Comparison of ENCODE assay signal across 8 cellular contexts in genomic region chr12:53299454-53300180, GRCh38. TPM values are rescaled to one million over a fixed set of nuclear protein-coding genes. Genes with fewer than 3 reads are reported as not detected.
DNase-seq lines count a peak whose midpoint lies in the region; ATAC-seq, FAIRE-seq and TF ChIP-seq lines count a peak whose summit lies in the region.

MYG1 (plus strand) TSS chr12:53299695; CDS start chr12:53299738, 43 bp downstream.

- H3K4me1 ChIP-seq in A549, result peaks cover 52% of the 10 kb centered on the region
- peaks cover 0 to 9% of the 10 kb centered on the region in 2 donors for H3K4me1 ChIP-seq in breast epithelium
- peaks cover 2 to 10% of the 10 kb centered on the region in 2 donors for H3K4me1 ChIP-seq in small intestine (ENCODE audit: control insufficient read depth in 2 of 2, insufficient read depth in 1 of 2, low read depth in 1 of 2, low read length in 1 of 2)

- H3K4me3 ChIP-seq in A549 (peak within 1 kb of the TSS; percentile 90), breast epithelium (peak within 1 kb of the TSS; percentile 58 to 88 (median 68)), small intestine (ENCODE audit: low read depth in 1 of 2, low read length in 2 of 2) (peak within 1 kb of the TSS; percentile 55 to 77)

- TF ChIP-seq EP300 in A549 (IDR thresholded peaks at IDR 0.05), result no peak

- TF ChIP-seq RAD21 in A549 (conservative IDR thresholded peaks at IDR 0.05 in 1 of 2, IDR thresholded peaks at IDR 0.05 in 1 of 2), result no peak

- TF ChIP-seq CTCF in A549 (IDR thresholded peaks at IDR 0.05) (no peak), VCaP (conservative IDR thresholded peaks at IDR 0.05) (no peak; the same call in 1 of the 2 replicates), breast epithelium (IDR thresholded peaks at IDR 0.05) (peak in 1 of 3 donors; percentile 31)

- FAIRE-seq in A549 (lab: Jason Lieb, UNC), result no peak
- FAIRE-seq in small intestine (lab: Jason Lieb, UNC), result no peak

- H3K27ac ChIP-seq in A549 (peak within 1 kb of the TSS; percentile 85 to 92), VCaP (peak within 1 kb of the TSS; percentile 86), breast epithelium (peak within 1 kb of the TSS; percentile 67 to 89), small intestine (ENCODE audit: low read depth in 1 of 2, low read length in 1 of 2) (peak within 1 kb of the TSS; percentile 34 to 47)

- intact Hi-C loops in breast epithelium (cut with DNase I; ENCODE audit: low total_unique reads), result no loop called here

- H3K36me3 ChIP-seq in breast epithelium, result no peaks in the 10 kb centered on the region
- peaks cover 0 to 2% of the 10 kb centered on the region in 2 donors for H3K36me3 ChIP-seq in small intestine (ENCODE audit: control insufficient read depth in 2 of 2, insufficient read depth in 2 of 2, low read length in 2 of 2)

- WGBS in A549 (ENCODE audit: missing lambda C conversion rate), result under 1% methylated on average over 34 of the region's 51 CpGs
- 0 to 1% (median 1%) methylated on average over 45 to 51 of the region's 51 CpGs for WGBS in small intestine, 3 donors

- H3K9me3 ChIP-seq in A549 (no peaks in the 10 kb centered on the region), breast epithelium (no peaks in the 10 kb centered on the region), small intestine (ENCODE audit: control insufficient read depth, low read depth) (no peaks in the 10 kb centered on the region)

- DNase-seq in A549 (ENCODE audit: low read depth in 1 of 2, low spot score in 1 of 2) (peak; percentile 85 to 95), NCI-H2171 treated with DMSO at 0.1 percent for 48 hours (lab: John Stamatoyannopoulos, UW) (peak; percentile 86), breast epithelium (ENCODE audit: low spot score in 2 of 2) (peak; percentile 67 to 78), iPS-NIHi11 (ENCODE audit: low spot score) (peak; percentile 93), small intestine (peak; percentile 95)

- H3K4me2 ChIP-seq in A549, result peak within 1 kb of the TSS; percentile 98

- POLR2A ChIA-PET in A549 (lab: Yijun Ruan, JAX), result interaction anchor here (0.7 to 1.9 kb wide), 11 partner anchors 9 to 221 kb away, joined by 3 to 18 read pairs (median 4); partner anchors contain the start of genes AAAS, CSAD, SPRYD3 and TARBP2

- peak; percentile 69 for TF ChIP-seq POLR2A in A549 (IDR thresholded peaks at IDR 0.05; ENCODE audit: low read length)
- no peak for TF ChIP-seq POLR2A in breast epithelium (IDR thresholded peaks at IDR 0.05)

- peak; percentile 90 to 91 for ATAC-seq in A549
- ATAC-seq in GM18520 (IDR thresholded peaks at IDR 0.05; ENCODE audit: unreplicated experiment), result peak; percentile 57
- ATAC-seq in HG03095 (IDR thresholded peaks at IDR 0.05; ENCODE audit: unreplicated experiment), result peak; percentile 67

- CTCF ChIA-PET in A549 (lab: Yijun Ruan, JAX), result interaction anchor here (0.6 to 28.2 kb wide), 6 partner anchors 10 to 122 kb away, joined by 3 to 1046 read pairs (median 24); partner anchors contain the start of genes AAAS and ITGB7

- H3K27me3 ChIP-seq in breast epithelium, result no peaks in the 10 kb centered on the region
- no peaks in the 10 kb centered on the region for H3K27me3 ChIP-seq in small intestine (ENCODE audit: control insufficient read depth in 2 of 2, insufficient read depth in 2 of 2, low read length in 2 of 2)

TF ChIP-seq in A549, 52 proteins besides CTCF, POLR2A, EP300 and RAD21 (continues in another document):
- TF ChIP-seq HMGXB4 (CRISPR knock-in tag; IDR thresholded peaks at IDR 0.05; ENCODE audit: borderline replicate concordance), result 0 out of 2 replicates have a peak, but pooled peaks have one; percentile 29
- peak; percentile 89 for TF ChIP-seq MAX (IDR thresholded peaks at IDR 0.05)
- 0 out of 2 replicates have a peak, but pooled peaks have one; percentile 20 for TF ChIP-seq ATOH8 (CRISPR knock-in tag; IDR thresholded peaks at IDR 0.05; ENCODE audit: low read depth)
- peak; percentile 51; the same call in 1 of the 2 replicates for TF ChIP-seq RFX5 (IDR thresholded peaks at IDR 0.05)
- TF ChIP-seq REST (IDR thresholded peaks at IDR 0.05), result no peak
- no peak for TF ChIP-seq CBX2 (IDR thresholded peaks at IDR 0.05; ENCODE audit: borderline replicate concordance, low read depth)
- TF ChIP-seq ZSCAN20 (CRISPR knock-in tag; IDR thresholded peaks at IDR 0.05), result no peak
- TF ChIP-seq KDM5A (IDR thresholded peaks at IDR 0.05), result peak; percentile 57; the same call in 1 of the 2 replicates
- TF ChIP-seq BCL3 (IDR thresholded peaks at IDR 0.05), result peak; percentile 90
- peak; percentile 16; the same call in 1 of the 2 replicates for TF ChIP-seq SREBF2 (IDR thresholded peaks at IDR 0.05)
- no peak for TF ChIP-seq RCOR1 (IDR thresholded peaks at IDR 0.05; ENCODE audit: low read depth, low read length)
- peak; percentile 79; the same call in 1 of the 2 replicates for TF ChIP-seq MYC (IDR thresholded peaks at IDR 0.05; ENCODE audit: borderline replicate concordance, low read length)
- no peak for TF ChIP-seq CHD4 (IDR thresholded peaks at IDR 0.05; ENCODE audit: borderline replicate concordance)
- TF ChIP-seq CHD2 (IDR thresholded peaks at IDR 0.05; ENCODE audit: low read length, partially characterized antibody), result no peak
- peak; percentile 58; the same call in 1 of the 2 replicates for TF ChIP-seq GATA3 (IDR thresholded peaks at IDR 0.05; ENCODE audit: borderline replicate concordance)
- TF ChIP-seq ZFP36 (IDR thresholded peaks at IDR 0.05; ENCODE audit: borderline replicate concordance, partially characterized antibody), result peak; percentile 9
- peak; percentile 75; the same call in 1 of the 2 replicates for TF ChIP-seq POLR2AphosphoS2 (conservative IDR thresholded peaks at IDR 0.05; ENCODE audit: low read length)

RNA-seq across cellular contexts. Expression of gene MYG1, which starts in this region (rescaled TPM):
- 75.2 and 80.9 TPM in 2 replicates for polyA plus RNA-seq in A549 (2011; rRNA removed)
- polyA plus RNA-seq in A549 (2012; cell fraction: cytosol; rRNA removed), result 119 and 127 TPM in 2 replicates
- 112 and 120 TPM in 2 replicates for polyA plus RNA-seq in A549 (2012; cell fraction: nucleus; rRNA removed)
- 55.9 to 60.9 TPM (median 58.9 TPM) in 3 replicates for polyA plus RNA-seq in A549 (2017; fragmentation: RNase III; extraction: RNeasy Plus Mini Kit Qiagen cat#74134 plus additional on column Dnase treatment)
- polyA minus RNA-seq in A549 (2011; rRNA and poly(A)+ RNA removed), result 70.3 and 92.5 TPM in 2 replicates
- total RNA-seq in breast epithelium, result 10 to 100 TPM; 35.7 to 63.8 (median 39.1) TPM
- polyA plus RNA-seq in small intestine, result 10 to 100 TPM; 64.9 to 87.0 (median 68.9) TPM

Comparison
In these comparisons a context has a peak if more than half of its experiments do, and no peak if none do; other contexts are left out.
1. Peak in every context shown above with its lines: DNase-seq, ATAC-seq, H3K4me3 ChIP-seq and H3K27ac ChIP-seq.